Comparison of ENCODE assay signal across 22 cellular contexts in genomic region chr2:171673928-171674327, GRCh38.
"Had no signal": no experiment of that assay in that cellular context is flagged by ENCODE, and none has a peak within 500 bp of the region (broad histone marks: within the 10 kb centered on the region; RNA-seq: fewer than 3 reads in every experiment).

No MANE protein-coding gene starts in this region.

- H3K27ac ChIP-seq: cardiac muscle cell, gastroesophageal sphincter, spleen, thyroid gland had no signal

- H3K4me3 ChIP-seq: cardiac muscle cell, gastroesophageal sphincter, spleen, thyroid gland had no signal

- DNase-seq: activated CD4-positive, alpha-beta T cell treated with anti-CD3 and anti-CD28 coated beads, Interleukin-2, amount 50 U/mL, for 4 hours; activated CD8-positive, alpha-beta memory T cell treated with anti-CD3 and anti-CD28 coated beads for 24 hours; activated CD8-positive, alpha-beta memory T cell treated with anti-CD3 and anti-CD28 coated beads, Interleukin-2, amount 50 U/mL, for 4 hours; activated naive CD4-positive, alpha-beta T cell treated with Interleukin-2 at 50 U/mL for 16 hours; activated naive CD8-positive, alpha-beta T cell treated with anti-CD3 and anti-CD28 coated beads for 36 hours; activated T-cell treated with anti-CD3 and anti-CD28 coated beads, Interleukin-2, amount 50 U/mL, for 24 hours; effector CD4-positive, alpha-beta T cell; erythroblast; head of caudate nucleus; islet precursor cell; left colon; mesendoderm; naive B cell; occipital lobe; posterior cingulate gyrus; spleen; stimulated activated CD4-positive, alpha-beta T cell treated with anti-CD3 and anti-CD28 coated beads, Interleukin-4, amount 100 ng/mL, for 24 hours; stimulated activated naive CD4-positive, alpha-beta T cell treated with Interleukin-2 at 50 U/mL for 16 hours; T-helper 1 cell; thyroid gland had no signal

- H3K36me3 ChIP-seq: cardiac muscle cell, gastroesophageal sphincter, spleen, thyroid gland had no signal

- H3K27me3 ChIP-seq: cardiac muscle cell, gastroesophageal sphincter, spleen, thyroid gland had no signal

- H3K4me1 ChIP-seq: gastroesophageal sphincter, spleen, thyroid gland had no signal

- H3K9me3 ChIP-seq: gastroesophageal sphincter, spleen, thyroid gland had no signal
